ENCODE assay signal across 8 cellular contexts in the genomic region with DNA sequence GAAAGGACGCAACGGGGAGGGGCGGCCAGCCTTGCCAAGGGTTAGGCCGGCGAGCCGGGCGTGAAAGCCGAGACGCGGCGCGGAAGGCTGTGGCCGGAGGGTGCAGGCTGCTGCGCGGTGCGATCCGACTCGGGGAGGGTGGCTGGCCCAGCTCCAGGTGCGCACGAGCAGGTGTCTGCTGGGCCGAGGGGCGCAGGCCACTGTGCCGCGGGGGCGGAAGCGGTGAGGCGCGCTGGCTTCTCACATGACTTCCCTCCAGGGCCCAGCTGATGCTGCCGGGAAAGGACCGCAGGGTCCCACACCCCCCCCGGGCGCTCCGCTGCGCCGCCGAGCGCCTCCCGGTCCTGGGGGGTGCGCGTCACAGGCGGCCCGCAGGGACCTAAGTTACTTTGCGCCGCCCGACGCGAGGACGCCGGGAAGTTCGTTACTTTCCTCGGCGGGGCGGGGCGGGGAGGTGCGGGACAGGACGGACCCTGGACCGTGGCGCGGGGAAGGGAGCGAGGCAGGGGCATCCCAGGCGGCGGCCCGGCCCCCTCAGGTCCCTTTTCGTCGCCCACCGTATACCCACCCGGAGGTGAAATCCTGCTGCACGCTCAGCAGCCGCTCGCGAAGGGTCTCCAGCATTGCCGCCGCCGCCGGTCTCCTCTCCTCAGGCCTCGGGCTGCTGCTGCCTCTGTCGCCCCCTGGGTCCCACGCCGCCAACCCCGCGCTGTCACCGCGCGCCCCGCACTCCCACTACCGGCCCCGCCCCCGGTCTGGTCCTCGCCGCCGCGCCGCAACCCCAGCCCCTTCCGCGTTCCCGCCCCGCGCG. TPM values are rescaled to one million over a fixed set of nuclear protein-coding genes. Genes with fewer than 3 reads are reported as not detected.
DNase-seq lines count a peak whose midpoint lies in the region; ATAC-seq and TF ChIP-seq lines count a peak whose summit lies in the region.

A gene with protein sequence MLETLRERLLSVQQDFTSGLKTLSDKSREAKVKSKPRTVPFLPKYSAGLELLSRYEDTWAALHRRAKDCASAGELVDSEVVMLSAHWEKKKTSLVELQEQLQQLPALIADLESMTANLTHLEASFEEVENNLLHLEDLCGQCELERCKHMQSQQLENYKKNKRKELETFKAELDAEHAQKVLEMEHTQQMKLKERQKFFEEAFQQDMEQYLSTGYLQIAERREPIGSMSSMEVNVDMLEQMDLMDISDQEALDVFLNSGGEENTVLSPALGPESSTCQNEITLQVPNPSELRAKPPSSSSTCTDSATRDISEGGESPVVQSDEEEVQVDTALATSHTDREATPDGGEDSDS (minus strand): TSS at position 783 of the 811 bp plus-strand sequence. CDS start 159 bp downstream, at position 624.

- peak within 1 kb of the TSS; percentile 77 for H3K4me3 ChIP-seq in CD4-positive, CD25-positive, alpha-beta regulatory T cell (ENCODE audit: low read depth, low read length)
- H3K4me3 ChIP-seq in NT2/D1 (ENCODE audit: insufficient read length, low read depth), result peak within 1 kb of the TSS; percentile 75
- H3K4me3 ChIP-seq in epithelial cell of proximal tubule (ENCODE audit: low read depth, low read length), result peak within 1 kb of the TSS; percentile 87
- H3K4me3 ChIP-seq in muscle layer of colon (ENCODE audit: low read depth in 1 of 2, low read length in 2 of 2), result peak within 1 kb of the TSS; percentile 71 to 93

- H3K4me1 ChIP-seq in CD4-positive, CD25-positive, alpha-beta regulatory T cell (ENCODE audit: control insufficient read depth, insufficient read depth, low read length, poor library complexity, severe bottlenecking), result peaks cover 12% of the 10 kb centered on the region
- H3K4me1 ChIP-seq in NT2/D1 (ENCODE audit: insufficient read depth, insufficient read length) (no peaks in the 10 kb centered on the region), muscle layer of colon (ENCODE audit: insufficient read depth, low read length) (peaks cover 13% of the 10 kb centered on the region)

- no peaks in the 10 kb centered on the region for H3K27me3 Mint-ChIP-seq in CD4-positive, CD25-positive, alpha-beta regulatory T cell

- H3K9me3 Mint-ChIP-seq in CD4-positive, CD25-positive, alpha-beta regulatory T cell, result no peaks in the 10 kb centered on the region

- no peak for TF ChIP-seq CTCF in epithelial cell of proximal tubule (conservative IDR thresholded peaks at IDR 0.05; ENCODE audit: low read depth, low read length)

- H3K36me3 Mint-ChIP-seq in CD4-positive, CD25-positive, alpha-beta regulatory T cell, result peaks cover 4% of the 10 kb centered on the region

- peak within 1 kb of the TSS; percentile 70 for H3K27ac ChIP-seq in CD4-positive, CD25-positive, alpha-beta regulatory T cell (ENCODE audit: insufficient read depth, low read length, poor library complexity, severe bottlenecking)
- peak within 1 kb of the TSS; percentile 85 for H3K27ac ChIP-seq in muscle layer of colon (ENCODE audit: low read depth, low read length)

- no peaks in the 10 kb centered on the region for H3K36me3 ChIP-seq in CD4-positive, CD25-positive, alpha-beta regulatory T cell (ENCODE audit: control insufficient read depth, insufficient read depth, low read length)
- H3K36me3 ChIP-seq in NT2/D1 (ENCODE audit: insufficient read depth, insufficient read length, low read length) (no peaks in the 10 kb centered on the region), muscle layer of colon (ENCODE audit: insufficient read depth, low read length) (no peaks in the 10 kb centered on the region)

- H3K27ac Mint-ChIP-seq in CD4-positive, CD25-positive, alpha-beta regulatory T cell, result peak within 1 kb of the TSS; percentile 43 to 89 (median 60)

- H3K4me1 Mint-ChIP-seq in CD4-positive, CD25-positive, alpha-beta regulatory T cell, result peaks cover 13 to 45% (median 30%) of the 10 kb centered on the region in 4 donors

- H3K27me3 ChIP-seq in CD4-positive, CD25-positive, alpha-beta regulatory T cell (ENCODE audit: control insufficient read depth, insufficient read depth, low read length), result peaks cover 4% of the 10 kb centered on the region
- H3K27me3 ChIP-seq in NT2/D1 (ENCODE audit: insufficient read depth, insufficient read length) (peaks cover 13% of the 10 kb centered on the region), muscle layer of colon (ENCODE audit: control insufficient read depth in 1 of 2, insufficient read depth in 2 of 2, low read length in 2 of 2) (no peaks in the 10 kb centered on the region)

- peak; percentile 81 to 84 for ATAC-seq in CD4-positive, CD25-positive, alpha-beta regulatory T cell (ENCODE audit: low read depth in 2 of 2)
- peak; percentile 74 for ATAC-seq in HG03439 (IDR thresholded peaks at IDR 0.05; ENCODE audit: unreplicated experiment)

- H3K9ac ChIP-seq in NT2/D1 (ENCODE audit: insufficient read length, low read depth), result peak within 1 kb of the TSS; percentile 85
- H3K9ac ChIP-seq in muscle layer of colon (ENCODE audit: low read length), result peak within 1 kb of the TSS; percentile 60

- peak; percentile 74 to 85 (median 78) for DNase-seq in CD4-positive, CD25-positive, alpha-beta regulatory T cell
- DNase-seq in GM19240 (ENCODE audit: insufficient read length, low spot score) (peak; percentile 45), NT2/D1 (ENCODE audit: low read depth, low spot score) (no peak), activated T-cell treated with anti-CD3 and anti-CD28 coated beads for 1 hour (ENCODE audit: low read depth) (peak; percentile 78), epithelial cell of proximal tubule (ENCODE audit: low read depth) (no peak)
- peak; percentile 68 to 71 for DNase-seq in stimulated activated CD8-positive, alpha-beta memory T cell treated with anti-CD3 and anti-CD28 coated beads, Interleukin-7, amount 100 ng/mL, for 1 hour (ENCODE audit: low read depth in 2 of 2)

- no peaks in the 10 kb centered on the region for H3K9me3 ChIP-seq in CD4-positive, CD25-positive, alpha-beta regulatory T cell (ENCODE audit: control insufficient read depth in 2 of 2, low read length in 2 of 2)
- no peaks in the 10 kb centered on the region for H3K9me3 ChIP-seq in NT2/D1 (ENCODE audit: insufficient read depth, low read length)
- no peaks in the 10 kb centered on the region for H3K9me3 ChIP-seq in muscle layer of colon (ENCODE audit: low read length)

- peak within 1 kb of the TSS; percentile 88 to 94 (median 90) for H3K4me3 Mint-ChIP-seq in CD4-positive, CD25-positive, alpha-beta regulatory T cell

RNA-seq across cellular contexts. Expression of the gene that starts here (rescaled TPM):
- 22.4 TPM for total RNA-seq in CD4-positive, CD25-positive, alpha-beta regulatory T cell
- 10 to 100 TPM; 27.4 to 43.1 (median 34.0) TPM for polyA plus RNA-seq in CD4-positive, CD25-positive, alpha-beta regulatory T cell
- total RNA-seq in epithelial cell of proximal tubule, result 6.2 and 6.3 TPM in 2 replicates

Comparison
In these comparisons a context has a peak if more than half of its experiments do, and no peak if none do; other contexts are left out.
1. DNase-seq: peak in CD4-positive, CD25-positive, alpha-beta regulatory T cell (3 of 3), GM19240 (single experiment), activated T-cell treated with anti-CD3 and anti-CD28 coated beads for 1 hour (single experiment) and stimulated activated CD8-positive, alpha-beta memory T cell treated with anti-CD3 and anti-CD28 coated beads, Interleukin-7, amount 100 ng/mL, for 1 hour (2 of 2); none in NT2/D1 (single experiment) and epithelial cell of proximal tubule (single experiment).
2. Peak in every context shown above with its lines, with median percentiles within 50 percentile points of each other: H3K4me3 ChIP-seq.